15 cellular contexts compared by ENCODE assay signal in the genomic region with DNA sequence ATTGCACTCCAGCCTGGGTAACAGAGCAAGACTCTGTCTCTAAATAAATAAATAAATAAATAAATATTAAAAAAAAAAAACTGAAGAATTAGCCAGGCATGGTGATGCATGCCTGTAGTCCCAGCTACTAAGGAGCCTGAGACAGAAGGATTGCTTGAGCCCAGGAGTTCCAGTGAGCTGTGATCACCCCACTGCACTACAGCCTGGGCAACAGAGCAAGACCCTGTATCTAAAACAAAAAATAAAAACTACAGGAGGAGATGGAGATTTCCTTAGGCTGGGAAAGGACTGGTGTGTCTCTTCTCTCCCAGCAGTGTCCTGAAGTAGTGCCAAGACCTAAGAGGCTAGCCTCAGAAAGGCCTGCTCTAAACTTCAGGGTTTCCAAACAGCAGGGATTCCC. TPM values are rescaled to one million over a fixed set of nuclear protein-coding genes. Genes with fewer than 3 reads are reported as not detected.
DNase-seq lines count a peak whose midpoint lies in the region; ATAC-seq and TF ChIP-seq lines count a peak whose summit lies in the region.
"Had no signal": no experiment of that assay in that cellular context is flagged by ENCODE, and none has a peak within 500 bp of the region (broad histone marks: within the 10 kb centered on the region; RNA-seq: fewer than 3 reads in every experiment).

No MANE protein-coding gene starts in this region.

- H3K36me3 ChIP-seq in DND-41 (ENCODE audit: insufficient read depth, low read length) (no peaks in the 10 kb centered on the region), spleen (no peaks in the 10 kb centered on the region)
- H3K36me3 ChIP-seq: Peyer's patch, SJSA1 had no signal

- no peak for DNase-seq in DND-41
- no peak for DNase-seq in T-helper 17 cell
- DNase-seq in iris pigment epithelial cell (ENCODE audit: low read depth), result peak; percentile 6
- DNase-seq in osteocyte (ENCODE audit: extremely low spot score, unreplicated experiment), result no peak
- no peak for DNase-seq in amygdala (lab: John Stamatoyannopoulos, UW)
- DNase-seq in GM20000 (ENCODE audit: low spot score), result no peak
- DNase-seq in spleen, result no peak
- no peak for DNase-seq in NCI-H187 treated with DMSO at 0.1 percent for 48 hours (lab: John Stamatoyannopoulos, UW)
- DNase-seq: MM.1S, NCI-H1092 had no signal

- intact Hi-C loops in spleen (cut with DNase I; ENCODE audit: low total_unique reads), result loop anchor here (10.0 kb wide), 1 partner anchor 136 kb away; a partner anchor contains a TSS

- no peak for ATAC-seq in DND-41 (ENCODE audit: insufficient read depth, low read depth)
- ATAC-seq in T-helper 17 cell, result no peak
- ATAC-seq: GM12878 had no signal

- no peak for TF ChIP-seq POLR2A in spleen (IDR thresholded peaks at IDR 0.05)

- no peaks in the 10 kb centered on the region for H3K9me3 Mint-ChIP-seq in osteocyte (ENCODE audit: unreplicated experiment)
- H3K9me3 Mint-ChIP-seq: CD4-positive, CD25-positive, alpha-beta regulatory T cell; IgD-negative memory B cell had no signal

- H3K27ac Mint-ChIP-seq in T-helper 17 cell (peak overlapping the region; percentile 41), osteocyte (ENCODE audit: unreplicated experiment) (peak overlapping the region; percentile 17)
- H3K27ac Mint-ChIP-seq: CD4-positive, CD25-positive, alpha-beta regulatory T cell had no signal

- H3K4me3 ChIP-seq in DND-41 (ENCODE audit: low read depth in 1 of 2, low read length in 2 of 2) (no peak overlapping the region), spleen (no peak overlapping the region)
- H3K4me3 ChIP-seq: GM12878, Peyer's patch, SJSA1 had no signal

- H2AFZ ChIP-seq in DND-41 (ENCODE audit: low read depth, low read length), result peak overlapping the region; percentile 0; the same call in 1 of the 2 replicates

- no peaks in the 10 kb centered on the region for H3K79me2 ChIP-seq in DND-41 (ENCODE audit: insufficient read depth, low read length)

- H3K27ac ChIP-seq in DND-41 (ENCODE audit: low read length) (no peak overlapping the region), spleen (no peak overlapping the region)
- H3K27ac ChIP-seq: Peyer's patch, SJSA1 had no signal

- H4K20me1 ChIP-seq in DND-41 (ENCODE audit: insufficient read depth, low read length), result no peaks in the 10 kb centered on the region

- H3K4me3 Mint-ChIP-seq in T-helper 17 cell, result no peak overlapping the region
- H3K4me3 Mint-ChIP-seq in osteocyte (ENCODE audit: unreplicated experiment), result no peak overlapping the region
- H3K4me3 Mint-ChIP-seq: IgD-negative memory B cell had no signal

- no peak for TF ChIP-seq CTCF in DND-41 (IDR thresholded peaks at IDR 0.05; ENCODE audit: borderline replicate concordance, extremely low read depth, low read length, poor library complexity, severe bottlenecking)
- TF ChIP-seq CTCF in osteocyte (IDR thresholded peaks at IDR 0.05), result no peak
- TF ChIP-seq CTCF in GM20000 (IDR thresholded peaks at IDR 0.05; ENCODE audit: extremely low read depth, missing control alignments), result no peak
- no peak for TF ChIP-seq CTCF in spleen (IDR thresholded peaks at IDR 0.05 in 8 of 11, conservative IDR thresholded peaks at IDR 0.05 in 3 of 11)

- H3K4me1 Mint-ChIP-seq in T-helper 17 cell (no peaks in the 10 kb centered on the region), osteocyte (ENCODE audit: unreplicated experiment) (peaks cover 22% of the 10 kb centered on the region)
- H3K4me1 Mint-ChIP-seq: IgD-negative memory B cell had no signal

- no peaks in the 10 kb centered on the region for H3K36me3 Mint-ChIP-seq in T-helper 17 cell (ENCODE audit: low read depth)
- no peaks in the 10 kb centered on the region for H3K36me3 Mint-ChIP-seq in osteocyte (ENCODE audit: unreplicated experiment)
- H3K36me3 Mint-ChIP-seq: CD4-positive, CD25-positive, alpha-beta regulatory T cell had no signal

- H3K9me3 ChIP-seq in DND-41 (ENCODE audit: insufficient read depth, low read length, severe bottlenecking), result no peaks in the 10 kb centered on the region
- no peaks in the 10 kb centered on the region for H3K9me3 ChIP-seq in T-helper 17 cell (ENCODE audit: control insufficient read depth, low read length, poor library complexity, severe bottlenecking)
- no peaks in the 10 kb centered on the region for H3K9me3 ChIP-seq in spleen
- H3K9me3 ChIP-seq: Peyer's patch, SJSA1 had no signal

- H3K27me3 ChIP-seq in DND-41 (ENCODE audit: insufficient read depth, low read length, poor library complexity) (no peaks in the 10 kb centered on the region), spleen (replicated peaks in 1 of 7) (no peaks in the 10 kb centered on the region)
- H3K27me3 ChIP-seq: Peyer's patch, SJSA1 had no signal

- peaks cover 4% of the 10 kb centered on the region for H3K27me3 Mint-ChIP-seq in T-helper 17 cell
- H3K27me3 Mint-ChIP-seq in osteocyte (ENCODE audit: unreplicated experiment), result no peaks in the 10 kb centered on the region

- H3K4me2 ChIP-seq in DND-41 (ENCODE audit: insufficient read depth, low read length), result no peak overlapping the region

- no peak overlapping the region for H3K9ac ChIP-seq in DND-41 (ENCODE audit: low read depth, low read length)

- H3K4me1 ChIP-seq in DND-41 (ENCODE audit: insufficient read depth, low read length) (no peaks in the 10 kb centered on the region), spleen (peaks cover 0 to 8% (median 5%) of the 10 kb centered on the region in 6 donors)
- H3K4me1 ChIP-seq: Peyer's patch had no signal

RNA-seq across cellular contexts. Expression of a gene that starts 8.1 kb away (rescaled TPM):
- total RNA-seq in T-helper 17 cell (10 to 100 TPM; 28.1 to 36.8 TPM), osteocyte (64.9 and 66.2 TPM in 2 replicates), spleen (10 to 100 TPM; 27.7 to 54.5 (median 45.3) TPM)
- 10 to 100 TPM; 46.1 to 61.5 (median 59.7) TPM for polyA plus RNA-seq in spleen

RNA-seq across cellular contexts. Expression of a gene that starts 31.4 kb away (rescaled TPM):
- total RNA-seq in T-helper 17 cell, result 1 to 10 TPM; 8.1 to 9.1 TPM
- 22.1 and 24.4 TPM in 2 replicates for total RNA-seq in osteocyte
- total RNA-seq in spleen, result 10 to 100 TPM; 16.2 to 21.8 (median 17.5) TPM
- 10 to 100 TPM; 16.3 to 21.9 (median 17.7) TPM for polyA plus RNA-seq in spleen
